8 cellular contexts compared by ENCODE assay signal in the genomic region with DNA sequence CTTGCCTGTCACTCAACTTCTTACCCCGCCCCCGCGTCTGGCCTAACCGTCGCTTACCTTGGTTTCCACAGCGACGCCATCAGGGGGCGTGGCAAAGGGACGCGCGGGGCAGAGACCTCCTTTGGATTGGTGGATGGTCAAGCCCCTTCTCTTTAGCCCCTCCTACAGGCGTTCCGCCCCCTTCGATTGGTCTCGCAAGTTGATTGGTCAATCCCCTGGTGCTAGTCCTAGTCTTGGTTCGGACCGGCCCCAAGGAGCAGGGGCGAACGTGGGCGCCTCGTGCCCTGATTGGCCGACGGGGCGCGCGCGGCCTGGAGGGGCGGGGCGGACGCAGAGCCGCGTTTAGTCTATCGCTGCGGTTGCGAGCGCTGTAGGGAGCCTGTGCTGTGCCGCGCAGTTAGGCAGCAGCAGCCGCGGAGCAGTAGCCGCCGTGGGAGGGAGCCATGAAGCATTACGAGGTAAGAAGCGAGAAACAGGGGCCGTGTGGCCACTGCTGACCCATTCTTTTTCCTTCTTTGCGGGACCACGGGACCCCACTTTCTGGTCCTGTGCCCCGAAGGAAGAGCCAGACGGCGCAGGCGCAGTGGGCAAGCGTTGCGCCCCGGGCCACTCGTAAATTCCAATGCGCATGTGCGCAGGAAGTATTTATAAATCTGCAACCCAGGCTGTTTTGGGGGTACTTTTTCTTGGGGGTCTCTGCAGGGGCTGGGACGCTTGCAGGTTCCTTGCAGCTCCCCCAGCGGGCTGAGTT. TPM values are rescaled to one million over a fixed set of nuclear protein-coding genes. Genes with fewer than 3 reads are reported as not detected.
DNase-seq lines count a peak whose midpoint lies in the region; ATAC-seq and TF ChIP-seq lines count a peak whose summit lies in the region.

Gene TECR (plus strand): TSS at position 341 of the 751 bp plus-strand sequence. CDS start 103 bp downstream, at position 444.

- intact Hi-C loops in activated B cell treated with CpG ODN at 0.5 μM for 24 hours (cut with micrococcal nuclease), result loop anchor here (1.0 to 2.0 kb wide), 6 partner anchors 11 to 1425 kb away; partner anchors contain the start of genes ASF1B, DNAJB1, NDUFB7 and ZNF333

- DNase-seq in AG08395 (ENCODE audit: low spot score) (peak; percentile 99), NCI-H345 (lab: John Stamatoyannopoulos, UW) (peak; percentile 99), activated B cell treated with CpG ODN at 0.5 μM for 24 hours (peak; percentile 99), caudate nucleus (lab: John Stamatoyannopoulos, UW) (peak; percentile 88 to 100 (median 100)), iPS-NIHi7 (ENCODE audit: extremely low spot score) (peak; percentile 96), smooth muscle cell of the brain vasculature (ENCODE audit: low read depth, low spot score) (peak; percentile 100)

- peak within 1 kb of the TSS; percentile 96 for H3K27ac Mint-ChIP-seq in activated B cell treated with CpG ODN at 0.5 μM for 24 hours

- H3K4me1 Mint-ChIP-seq in activated B cell treated with CpG ODN at 0.5 μM for 24 hours, result peaks cover 31% of the 10 kb centered on the region

- peaks cover 6% of the 10 kb centered on the region for H3K36me3 Mint-ChIP-seq in activated B cell treated with CpG ODN at 0.5 μM for 24 hours (ENCODE audit: low read depth)

- TF ChIP-seq POLR2A in GM18951 (IDR thresholded peaks at IDR 0.05; ENCODE audit: extremely low read depth, insufficient read depth, insufficient read length), result peak; percentile 98

- in situ Hi-C loops in GM18951 (cut with MboI; ENCODE audit: low sequenced_read_pairs, unreplicated experiment), result no loop called here

- no peaks in the 10 kb centered on the region for H3K27me3 Mint-ChIP-seq in activated B cell treated with CpG ODN at 0.5 μM for 24 hours

- ATAC-seq in HG03196 (IDR thresholded peaks at IDR 0.05; ENCODE audit: unreplicated experiment), result peak; percentile 95
- ATAC-seq in activated B cell treated with CpG ODN at 0.5 μM for 24 hours (ENCODE audit: low read depth), result peak; percentile 96

- TF ChIP-seq CTCF in activated B cell treated with CpG ODN at 0.5 μM for 24 hours (IDR thresholded peaks at IDR 0.05), result no peak

- H3K9me3 Mint-ChIP-seq in activated B cell treated with CpG ODN at 0.5 μM for 24 hours, result no peaks in the 10 kb centered on the region

- H3K27ac ChIP-seq in caudate nucleus (ENCODE audit: low read depth, low read length), result peak within 1 kb of the TSS; percentile 97

- POLR2A ChIA-PET in activated B cell treated with CpG ODN at 0.5 μM for 24 hours (lab: Charles Lee), result interaction anchor here (0.5 to 2.5 kb wide), 5 partner anchors 11 to 1880 kb away, joined by 3 to 31 read pairs (median 5); partner anchors contain the start of gene DNAJB1

- H3K4me3 Mint-ChIP-seq in activated B cell treated with CpG ODN at 0.5 μM for 24 hours, result peak within 1 kb of the TSS; percentile 95

- CTCF ChIA-PET in activated B cell treated with CpG ODN at 0.5 μM for 24 hours (lab: Charles Lee), result no interaction called here

RNA-seq across cellular contexts. Expression of gene TECR, which starts in this region (rescaled TPM):
- total RNA-seq in activated B cell treated with CpG ODN at 0.5 μM for 24 hours, result 55.3 and 58.6 TPM in 2 replicates

Comparison
In these comparisons a context has a peak if more than half of its experiments do, and no peak if none do; other contexts are left out.
1. Peak in every context shown above with its lines: DNase-seq, ATAC-seq and H3K27ac ChIP-seq.